ENCODE assay signal across 8 cellular contexts in the genomic region with DNA sequence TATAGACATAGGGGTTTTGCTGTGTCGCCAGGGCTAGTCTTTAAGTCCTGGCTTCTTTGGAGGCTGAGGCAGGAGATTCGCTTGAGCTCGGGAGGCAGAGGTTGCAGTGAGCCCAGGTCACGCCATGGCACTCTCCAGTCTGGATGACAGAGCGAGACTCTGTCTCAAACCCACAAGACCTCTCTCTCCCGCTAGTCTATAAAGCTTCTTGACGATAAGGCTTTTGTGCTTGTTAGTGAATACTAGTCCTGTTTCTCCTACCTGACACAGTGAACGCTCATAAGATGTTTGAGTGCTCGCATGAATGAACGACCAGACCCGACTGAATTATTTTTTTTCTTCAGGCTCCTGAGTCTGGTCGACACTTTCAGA.
DNase-seq lines count a peak whose midpoint lies in the region; ATAC-seq lines count a peak whose summit lies in the region.

No MANE protein-coding gene starts in this region.

- H3K4me1 ChIP-seq in ES-I3 (ENCODE audit: insufficient read depth, low read length) (no peaks in the 10 kb centered on the region), muscle layer of colon (ENCODE audit: insufficient read depth, low read length) (peaks cover 11% of the 10 kb centered on the region)

- H3K9me3 ChIP-seq in ES-I3 (ENCODE audit: control insufficient read depth, insufficient read depth, low read length) (no peaks in the 10 kb centered on the region), muscle layer of colon (ENCODE audit: low read length) (no peaks in the 10 kb centered on the region)

- H3K36me3 ChIP-seq in ES-I3 (ENCODE audit: insufficient read depth, low read length): no peaks in the 10 kb centered on the region
- H3K36me3 ChIP-seq in muscle layer of colon (ENCODE audit: insufficient read depth, low read length): peaks cover 4% of the 10 kb centered on the region

- peak overlapping the region; percentile 84 to 89 for H3K4me3 ChIP-seq in muscle layer of colon (ENCODE audit: low read depth in 1 of 2, low read length in 2 of 2)

- H3K9ac ChIP-seq in ES-I3 (ENCODE audit: low read depth, low read length) (peak overlapping the region; percentile 82), muscle layer of colon (ENCODE audit: low read length) (peak overlapping the region; percentile 76)

- peak overlapping the region; percentile 27 for H3K27ac ChIP-seq in caudate nucleus (ENCODE audit: low read depth, low read length)
- peak overlapping the region; percentile 89 for H3K27ac ChIP-seq in muscle layer of colon (ENCODE audit: low read depth, low read length)

- H3K27me3 ChIP-seq in muscle layer of colon (ENCODE audit: control insufficient read depth in 1 of 2, insufficient read depth in 2 of 2, low read length in 2 of 2): no peaks in the 10 kb centered on the region

- peak; percentile 16 for ATAC-seq in GM21737 (IDR thresholded peaks at IDR 0.05; ENCODE audit: unreplicated experiment)
- no peak for ATAC-seq in HG02970 (IDR thresholded peaks at IDR 0.05; ENCODE audit: low FRiP score, unreplicated experiment)

- DNase-seq in NCI-H2227 (lab: John Stamatoyannopoulos, UW; ENCODE audit: unreplicated experiment) (peak; percentile 47), caudate nucleus (lab: John Stamatoyannopoulos, UW) (peak in 2 of 61 donors; percentile 21 to 38), NCI-H69 (lab: John Stamatoyannopoulos, UW) (no peak), kidney tubule cell (ENCODE audit: low spot score) (no peak)
